In genomic region chr17:35795871-35796265, GRCh38 we compare ENCODE assay signal across 1 cellular context.
A peak's percentile ranks its signal among the peaks of the same experiment; 100 is the strongest.
TF ChIP-seq lines count a peak whose summit lies in the region.

No MANE protein-coding gene starts in this region.

TF ChIP-seq in HepG2, 621 proteins besides CTCF, POLR2A, EP300 and RAD21:
- TF ChIP-seq ZNF768 (CRISPR knock-in tag; IDR thresholded peaks at IDR 0.05) = peak; percentile 96
- TF ChIP-seq ATAD3A (CRISPR knock-in tag; IDR thresholded peaks at IDR 0.05) = no peak
- no peak for TF ChIP-seq ZNF446 (CRISPR knock-in tag; IDR thresholded peaks at IDR 0.05)
- no peak for TF ChIP-seq REL (CRISPR knock-in tag; conservative IDR thresholded peaks at IDR 0.05)
- TF ChIP-seq CBX2 (IDR thresholded peaks at IDR 0.05; ENCODE audit: low read depth, low read length) = 0 out of 2 replicates have a peak, but pooled peaks have one; percentile 42
- no peak for TF ChIP-seq CBX2 (CRISPR knock-in tag; IDR thresholded peaks at IDR 0.05; ENCODE audit: low read depth)
